8 cellular contexts compared by ENCODE assay signal in the genomic region with DNA sequence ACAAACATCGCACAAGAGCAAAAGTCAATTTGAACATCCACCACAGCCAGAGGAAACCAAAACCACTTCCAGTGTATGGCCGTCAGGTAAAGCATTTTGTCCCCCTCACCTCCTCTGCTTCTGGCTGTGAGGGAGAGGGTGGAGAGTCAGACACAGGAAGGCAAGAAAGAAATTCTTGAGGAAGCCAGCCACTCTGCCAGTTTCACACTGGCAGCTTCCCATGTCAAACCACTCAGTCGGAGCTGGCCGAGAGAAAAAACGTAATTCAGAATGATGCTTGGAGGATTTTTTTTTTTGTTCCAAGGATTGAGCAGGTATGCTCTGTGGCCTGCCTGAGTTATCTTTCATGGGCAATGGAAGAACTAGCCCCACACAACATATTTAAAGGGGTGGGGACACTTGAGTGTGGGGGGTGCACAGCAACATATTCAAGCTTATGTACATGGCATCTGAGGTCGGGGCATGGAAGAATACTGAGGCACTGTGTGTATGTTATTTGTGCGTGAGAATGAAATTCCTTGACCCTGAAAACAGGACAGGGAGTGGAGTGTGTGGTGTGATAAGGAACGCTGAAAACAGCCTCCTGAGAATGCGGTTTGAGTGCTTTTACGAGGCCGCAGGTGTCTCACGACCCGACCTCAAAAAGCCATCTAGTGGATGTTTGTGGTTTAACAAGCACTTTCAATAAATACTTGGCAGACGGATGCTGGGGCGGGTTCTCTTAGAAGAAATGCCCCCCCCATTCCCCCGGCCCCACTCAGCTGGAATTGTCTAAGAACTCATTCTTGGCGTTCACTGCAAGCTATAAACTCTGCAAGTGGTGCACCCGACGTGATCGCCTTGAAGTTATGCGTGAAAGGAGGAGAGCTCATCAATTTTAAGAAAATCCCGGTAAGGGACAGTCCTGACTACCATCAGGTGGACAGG. TPM values are rescaled to one million over a fixed set of nuclear protein-coding genes. Genes with fewer than 3 reads are reported as not detected.
A peak's percentile ranks its signal among the peaks of the same experiment; 100 is the strongest.
DNase-seq lines count a peak whose midpoint lies in the region; ATAC-seq lines count a peak whose summit lies in the region.

No MANE protein-coding gene starts in this region.

- peaks cover 28% of the 10 kb centered on the region for H3K4me1 Mint-ChIP-seq in activated naive CD8-positive, alpha-beta T cell treated with anti-CD3 and anti-CD28 coated beads, Interleukin-2, amount 50 U/mL, for 24 hours

- H3K36me3 Mint-ChIP-seq in activated naive CD8-positive, alpha-beta T cell treated with anti-CD3 and anti-CD28 coated beads, Interleukin-2, amount 50 U/mL, for 24 hours (ENCODE audit: low read depth): no peaks in the 10 kb centered on the region

- peak overlapping the region; percentile 71 for H3K4me3 Mint-ChIP-seq in activated naive CD8-positive, alpha-beta T cell treated with anti-CD3 and anti-CD28 coated beads, Interleukin-2, amount 50 U/mL, for 24 hours

- peak; percentile 39 for ATAC-seq in activated naive CD8-positive, alpha-beta T cell treated with anti-CD3 and anti-CD28 coated beads, Interleukin-2, amount 50 U/mL, for 24 hours
- ATAC-seq in left ventricle myocardium superior: peak; percentile 65
- ATAC-seq in sciatic nerve: peak; percentile 75
- ATAC-seq in HG03097 (IDR thresholded peaks at IDR 0.05; ENCODE audit: low FRiP score, unreplicated experiment): no peak

- peak; percentile 49 for DNase-seq in SIG-M5 treated with dmso at 0.1 percent for 504 hours (lab: John Stamatoyannopoulos, UW; ENCODE audit: unreplicated experiment)
- DNase-seq in SIG-M5 (lab: John Stamatoyannopoulos, UW): no peak
- peak; percentile 70 for DNase-seq in NCI-H1436 (lab: John Stamatoyannopoulos, UW)
- DNase-seq in SW480 (ENCODE audit: low spot score): peak; percentile 72
- peak; percentile 46 for DNase-seq in activated naive CD8-positive, alpha-beta T cell treated with anti-CD3 and anti-CD28 coated beads, Interleukin-2, amount 50 U/mL, for 24 hours
- DNase-seq in left ventricle myocardium superior: peak; percentile 47
- peak; percentile 73 for DNase-seq in sciatic nerve (ENCODE audit: low spot score)

- H3K27me3 Mint-ChIP-seq in activated naive CD8-positive, alpha-beta T cell treated with anti-CD3 and anti-CD28 coated beads, Interleukin-2, amount 50 U/mL, for 24 hours: no peaks in the 10 kb centered on the region

- intact Hi-C loops in left ventricle myocardium superior (cut with micrococcal nuclease): no loop called here
- intact Hi-C loops in sciatic nerve (cut with DNase I): no loop called here

- H3K27ac Mint-ChIP-seq in activated naive CD8-positive, alpha-beta T cell treated with anti-CD3 and anti-CD28 coated beads, Interleukin-2, amount 50 U/mL, for 24 hours: peak overlapping the region; percentile 73

- no peaks in the 10 kb centered on the region for H3K9me3 Mint-ChIP-seq in activated naive CD8-positive, alpha-beta T cell treated with anti-CD3 and anti-CD28 coated beads, Interleukin-2, amount 50 U/mL, for 24 hours

RNA-seq across cellular contexts. Expression of a gene that starts 22.3 kb away (rescaled TPM):
- total RNA-seq in left ventricle myocardium superior (21.2 TPM), sciatic nerve (35.9 TPM)

RNA-seq across cellular contexts. Expression of a gene that starts 27.5 kb away (rescaled TPM):
- 11.1 TPM for total RNA-seq in left ventricle myocardium superior
- total RNA-seq in sciatic nerve: 23.2 TPM

RNA-seq across cellular contexts. Expression of a gene that starts 31.2 kb away (rescaled TPM):
- total RNA-seq in left ventricle myocardium superior: 93.0 TPM
- total RNA-seq in sciatic nerve: 85.5 TPM

RNA-seq across cellular contexts. Expression of a gene that starts 46.3 kb away (rescaled TPM):
- total RNA-seq in left ventricle myocardium superior (59.4 TPM), sciatic nerve (83.5 TPM)

RNA-seq across cellular contexts. Expression of a gene that starts 46.6 kb away (rescaled TPM):
- total RNA-seq in left ventricle myocardium superior (0.74 TPM), sciatic nerve (1.5 TPM)
